14 cellular contexts compared by ENCODE assay signal in the genomic region with DNA sequence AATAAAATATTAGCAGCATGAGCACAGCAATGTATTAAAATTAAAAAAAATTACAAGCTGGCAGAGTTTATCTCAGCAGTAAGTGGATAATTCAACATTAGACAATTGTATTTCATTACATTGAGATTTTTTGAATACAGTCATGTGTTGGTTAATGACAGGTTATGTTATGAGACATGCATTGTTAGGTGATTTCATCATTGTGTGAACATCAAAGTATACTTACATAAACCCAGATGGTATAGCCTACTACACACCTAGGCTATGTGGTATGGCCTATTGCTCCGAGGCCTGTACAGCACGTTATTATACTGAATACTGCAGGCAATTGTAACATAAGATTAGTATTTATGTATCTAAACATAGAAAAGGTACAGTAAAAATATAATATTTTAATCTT. TPM values are rescaled to one million over a fixed set of nuclear protein-coding genes. Genes with fewer than 3 reads are reported as not detected.
DNase-seq lines count a peak whose midpoint lies in the region; ATAC-seq and TF ChIP-seq lines count a peak whose summit lies in the region.
"Had no signal": no experiment of that assay in that cellular context is flagged by ENCODE, and none has a peak within 500 bp of the region (broad histone marks: within the 10 kb centered on the region; RNA-seq: fewer than 3 reads in every experiment).

No MANE protein-coding gene starts in this region.

- peaks cover 8% of the 10 kb centered on the region for H3K4me1 ChIP-seq in IMR-90 (ENCODE audit: control insufficient read depth, insufficient read depth, low read length)
- H3K4me1 ChIP-seq: SJCRH30 had no signal

- peaks cover 14% of the 10 kb centered on the region; the same call in 1 of the 2 replicates for H4K20me1 ChIP-seq in IMR-90 (ENCODE audit: insufficient read depth, low read length)

- DNase-seq in EL (peak; percentile 13), IMR-90 (peak; percentile 45), kidney tubule cell (ENCODE audit: low spot score) (peak; percentile 10), DMS114 treated with DMSO at 0.1 percent for 48 hours (lab: John Stamatoyannopoulos, UW; ENCODE audit: unreplicated experiment) (no peak), cortex of kidney (lab: John Stamatoyannopoulos, UW) (no peak), 8988T (no peak)
- no peak for DNase-seq in activated T-helper 1 cell treated with anti-CD3 and anti-CD28 coated beads, Interleukin-12 subunit alpha, Interleukin-12 subunit beta, Interleukin-2, Interleukin-4 antibody, amounts not matched to agents 30 ng/mL and 10 ng/mL and 1 ng/mL, durations not matched to agents 14 hours and 24 hours and 36 hours (ENCODE audit: low spot score)
- DNase-seq: activated CD8-positive, alpha-beta T cell treated with anti-CD3 and anti-CD28 coated beads, Interleukin-2, amount 10 ng/mL, durations not matched to agents 7 days and 5 days; activated effector memory CD4-positive, alpha-beta T cell treated with Interleukin-2 at 50 U/mL for 16 hours; hypothalamus; NCI-H2029; SJCRH30 had no signal

- TF ChIP-seq CTCF in IMR-90 (conservative IDR thresholded peaks at IDR 0.05; ENCODE audit: low read depth, low read length) = no peak

- H4K5ac ChIP-seq in IMR-90 (ENCODE audit: low read depth, low read length) = no peak overlapping the region

- no peak overlapping the region for H2AFZ ChIP-seq in IMR-90 (replicated peaks; ENCODE audit: low read length, poor library complexity)

- H3K23ac ChIP-seq in IMR-90 (ENCODE audit: low read depth, low read length) = no peak overlapping the region

- H2BK15ac ChIP-seq in IMR-90 (ENCODE audit: low read depth, low read length) = no peak overlapping the region

- H3K9me3 ChIP-seq in IMR-90 (ENCODE audit: control insufficient read depth, insufficient read depth, low read length) = no peaks in the 10 kb centered on the region
- H3K9me3 ChIP-seq: SJCRH30 had no signal

- no TSS peak for BruUV-seq in IMR-90 (replicated peaks; lab: Mats Ljungman, UMichigan)

- peaks cover 47 to 87% of the 10 kb centered on the region in 2 experiments for H3K79me1 ChIP-seq in IMR-90 (ENCODE audit: low read depth in 1 of 2, low read length in 2 of 2)

- no peak for TF ChIP-seq RAD21 in IMR-90 (IDR thresholded peaks at IDR 0.05; ENCODE audit: low read length)

- no peaks in the 10 kb centered on the region for H3K9me3 Mint-ChIP-seq in activated T-helper 1 cell treated with anti-CD3 and anti-CD28 coated beads, Interleukin-12 subunit alpha, Interleukin-12 subunit beta, Interleukin-2, Interleukin-4 antibody, amounts not matched to agents 30 ng/mL and 10 ng/mL and 1 ng/mL, durations not matched to agents 14 hours and 24 hours and 36 hours
- H3K9me3 Mint-ChIP-seq: CD14-positive monocyte; dendritic cell treated with granulocyte-macrophage colony-stimulating factor and Interleukin-4, amounts not matched to agents 40 ng/mL and 50 ng/mL, for 4 days had no signal

- H3K36me3 ChIP-seq in IMR-90 (ENCODE audit: control insufficient read depth, insufficient read depth, low read length) = no peaks in the 10 kb centered on the region
- H3K36me3 ChIP-seq: SJCRH30 had no signal

- POLR2A ChIA-PET in IMR-90 (lab: Charles Lee; ENCODE audit: unreplicated experiment) = interaction anchor here (0.6 kb wide), 1 partner anchor 266 kb away, joined by 5 read pairs; no protein-coding TSS in a partner anchor

- peak overlapping the region; percentile 16 for H3K27ac Mint-ChIP-seq in activated T-helper 1 cell treated with anti-CD3 and anti-CD28 coated beads, Interleukin-12 subunit alpha, Interleukin-12 subunit beta, Interleukin-2, Interleukin-4 antibody, amounts not matched to agents 30 ng/mL and 10 ng/mL and 1 ng/mL, durations not matched to agents 14 hours and 24 hours and 36 hours
- H3K27ac Mint-ChIP-seq: activated CD8-positive, alpha-beta T cell treated with anti-CD3 and anti-CD28 coated beads, Interleukin-2, amount 10 ng/mL, durations not matched to agents 7 days and 5 days; CD14-positive monocyte; dendritic cell treated with granulocyte-macrophage colony-stimulating factor and Interleukin-4, amounts not matched to agents 40 ng/mL and 50 ng/mL, for 4 days had no signal

- no peak overlapping the region for H3K4me3 ChIP-seq in IMR-90 (ENCODE audit: insufficient read depth, low read depth, low read length)
- H3K4me3 ChIP-seq: SJCRH30 had no signal

- H3K56ac ChIP-seq in IMR-90 (ENCODE audit: extremely low read depth, insufficient read depth, low read length) = no peak overlapping the region

- no peak overlapping the region for H2AK9ac ChIP-seq in IMR-90 (replicated peaks; ENCODE audit: low read depth, low read length, poor library complexity)

- H3K4me1 Mint-ChIP-seq in activated T-helper 1 cell treated with anti-CD3 and anti-CD28 coated beads, Interleukin-12 subunit alpha, Interleukin-12 subunit beta, Interleukin-2, Interleukin-4 antibody, amounts not matched to agents 30 ng/mL and 10 ng/mL and 1 ng/mL, durations not matched to agents 14 hours and 24 hours and 36 hours (ENCODE audit: low read depth) = peaks cover 91% of the 10 kb centered on the region

- no peaks in the 10 kb centered on the region for H3K27me3 Mint-ChIP-seq in activated T-helper 1 cell treated with anti-CD3 and anti-CD28 coated beads, Interleukin-12 subunit alpha, Interleukin-12 subunit beta, Interleukin-2, Interleukin-4 antibody, amounts not matched to agents 30 ng/mL and 10 ng/mL and 1 ng/mL, durations not matched to agents 14 hours and 24 hours and 36 hours (ENCODE audit: insufficient read depth)
- H3K27me3 Mint-ChIP-seq: dendritic cell treated with granulocyte-macrophage colony-stimulating factor and Interleukin-4, amounts not matched to agents 40 ng/mL and 50 ng/mL, for 4 days had no signal

- H3K27me3 ChIP-seq in IMR-90 (ENCODE audit: control insufficient read depth, insufficient read depth, low read length) = no peaks in the 10 kb centered on the region
- H3K27me3 ChIP-seq: SJCRH30 had no signal

- no peak overlapping the region for H3K4me3 Mint-ChIP-seq in activated T-helper 1 cell treated with anti-CD3 and anti-CD28 coated beads, Interleukin-12 subunit alpha, Interleukin-12 subunit beta, Interleukin-2, Interleukin-4 antibody, amounts not matched to agents 30 ng/mL and 10 ng/mL and 1 ng/mL, durations not matched to agents 14 hours and 24 hours and 36 hours
- H3K4me3 Mint-ChIP-seq: activated CD8-positive, alpha-beta T cell treated with anti-CD3 and anti-CD28 coated beads, Interleukin-2, amount 10 ng/mL, durations not matched to agents 7 days and 5 days; CD14-positive monocyte; dendritic cell treated with granulocyte-macrophage colony-stimulating factor and Interleukin-4, amounts not matched to agents 40 ng/mL and 50 ng/mL, for 4 days had no signal

- dilution Hi-C loops in IMR-90 (cut with HindIII; ENCODE audit: low sequenced_read_pairs, unreplicated experiment) = no loop called here

- H3K36me3 Mint-ChIP-seq in activated T-helper 1 cell treated with anti-CD3 and anti-CD28 coated beads, Interleukin-12 subunit alpha, Interleukin-12 subunit beta, Interleukin-2, Interleukin-4 antibody, amounts not matched to agents 30 ng/mL and 10 ng/mL and 1 ng/mL, durations not matched to agents 14 hours and 24 hours and 36 hours (ENCODE audit: low read depth) = peaks cover 34% of the 10 kb centered on the region

- H3K27ac ChIP-seq in IMR-90 (ENCODE audit: insufficient read depth, low read length) = no peak overlapping the region
- H3K27ac ChIP-seq: SJCRH30 had no signal

- in situ Hi-C loops in IMR-90 (cut with MboI; ENCODE audit: low sequenced_read_pairs) = loop anchor here (25.0 kb wide), 1 partner anchor 536 kb away; no protein-coding TSS in a partner anchor

- CTCF ChIA-PET in IMR-90 (lab: Yijun Ruan, JAX) = interaction anchor here (1.1 kb wide), 1 partner anchor 26 kb away, joined by 3 read pairs; no protein-coding TSS in a partner anchor

- no CpG with 5 or more reads among the region's 2 CpGs for WGBS in IMR-90 (ENCODE audit: extremely low coverage in 2 of 2, insufficient read length in 1 of 2), 2 experiments

- H2AK5ac ChIP-seq in IMR-90 (ENCODE audit: low read depth, low read length) = no peak overlapping the region

- TF ChIP-seq POLR2A in IMR-90 (IDR thresholded peaks at IDR 0.05; ENCODE audit: low read depth, low read length) = no peak

- H2BK20ac ChIP-seq in IMR-90 (ENCODE audit: low read depth, low read length) = no peak overlapping the region

- peak; percentile 8; the same call in 1 of the 2 replicates for ATAC-seq in IMR-90 (ENCODE audit: low read depth)
- ATAC-seq: activated CD8-positive, alpha-beta T cell treated with anti-CD3 and anti-CD28 coated beads, Interleukin-2, amount 10 ng/mL, durations not matched to agents 7 days and 5 days had no signal

- no peak overlapping the region for H3K4ac ChIP-seq in IMR-90 (ENCODE audit: low read depth, low read length)

- H4K91ac ChIP-seq in IMR-90 (ENCODE audit: insufficient read depth, low read depth, low read length) = no peak overlapping the region

- no peak overlapping the region for H4K8ac ChIP-seq in IMR-90 (ENCODE audit: low read depth in 2 of 2, low read length in 2 of 2)

- no peak overlapping the region; the same call in 1 of the 2 replicates for H3K14ac ChIP-seq in IMR-90 (replicated peaks; ENCODE audit: low read depth, low read length)

- intact Hi-C loops in IMR-90 (cut with micrococcal nuclease) = loop anchor here (2.0 kb wide), 1 partner anchor 28 kb away; no protein-coding TSS in a partner anchor
- intact Hi-C loops in activated T-helper 1 cell treated with anti-CD3 and anti-CD28 coated beads, Interleukin-12 subunit alpha, Interleukin-12 subunit beta, Interleukin-2, Interleukin-4 antibody, amounts not matched to agents 30 ng/mL and 10 ng/mL and 1 ng/mL, durations not matched to agents 14 hours and 24 hours and 36 hours (cut with micrococcal nuclease) = loop anchor here (5.0 kb wide), 2 partner anchors 361 to 1609 kb away; a partner anchor contains a TSS

- H2BK120ac ChIP-seq in IMR-90 (ENCODE audit: low read depth, low read length) = no peak overlapping the region

- no peak overlapping the region for H3K9ac ChIP-seq in IMR-90 (ENCODE audit: low read depth, low read length)

- H3K18ac ChIP-seq in IMR-90 (ENCODE audit: low read depth, low read length) = no peak overlapping the region

- no peak overlapping the region; the same call in 1 of the 2 replicates for H3K4me2 ChIP-seq in IMR-90 (ENCODE audit: low read depth, low read length)

- H3K9me1 ChIP-seq in IMR-90 (ENCODE audit: insufficient read depth, low read length) = peaks cover 9% of the 10 kb centered on the region

- H2BK5ac ChIP-seq in IMR-90 (ENCODE audit: low read depth, low read length, poor library complexity, severe bottlenecking) = peak overlapping the region; percentile 61

TF ChIP-seq in IMR-90, 13 proteins besides CTCF, POLR2A, EP300 and RAD21:
- TF ChIP-seq CEBPB (IDR thresholded peaks at IDR 0.05; ENCODE audit: low read depth, low read length) (peak; percentile 41), MAZ (IDR thresholded peaks at IDR 0.05; ENCODE audit: borderline replicate concordance, low read depth, low read length) (no peak)

RNA-seq across cellular contexts. Expression of a gene that starts 29.7 kb away (rescaled TPM):
- 30.8 and 44.2 TPM in 2 replicates for total RNA-seq in IMR-90 (2012; rRNA removed)
- polyA plus RNA-seq in IMR-90 (2012; rRNA removed) = 18.1 and 21.8 TPM in 2 replicates
- 6.1 and 9.9 TPM in 2 replicates for polyA plus RNA-seq in IMR-90 (2012; cell fraction: cytosol; rRNA removed)
- polyA plus RNA-seq in IMR-90 (2012; cell fraction: nucleus; rRNA removed; ENCODE audit: low replicate concordance) = 6.3 and 15.2 TPM in 2 replicates
- 97.6 and 103 TPM in 2 replicates for total RNA-seq in activated T-helper 1 cell treated with anti-CD3 and anti-CD28 coated beads, Interleukin-12 subunit alpha, Interleukin-12 subunit beta, Interleukin-2, Interleukin-4 antibody, amounts not matched to agents 30 ng/mL and 10 ng/mL and 1 ng/mL, durations not matched to agents 14 hours and 24 hours and 36 hours

Comparison
In these comparisons a context has a peak if more than half of its experiments do, and no peak if none do; other contexts are left out.
1. DNase-seq: peak in EL (single experiment), IMR-90 (single experiment) and kidney tubule cell (single experiment); none in activated T-helper 1 cell treated with anti-CD3 and anti-CD28 coated beads, Interleukin-12 subunit alpha, Interleukin-12 subunit beta, Interleukin-2, Interleukin-4 antibody, amounts not matched to agents 30 ng/mL and 10 ng/mL and 1 ng/mL, durations not matched to agents 14 hours and 24 hours and 36 hours (single experiment), DMS114 treated with DMSO at 0.1 percent for 48 hours (single experiment), cortex of kidney (single experiment) and 8988T (single experiment).